Comparison of ENCODE assay signal across 2 cellular contexts in the genomic region with DNA sequence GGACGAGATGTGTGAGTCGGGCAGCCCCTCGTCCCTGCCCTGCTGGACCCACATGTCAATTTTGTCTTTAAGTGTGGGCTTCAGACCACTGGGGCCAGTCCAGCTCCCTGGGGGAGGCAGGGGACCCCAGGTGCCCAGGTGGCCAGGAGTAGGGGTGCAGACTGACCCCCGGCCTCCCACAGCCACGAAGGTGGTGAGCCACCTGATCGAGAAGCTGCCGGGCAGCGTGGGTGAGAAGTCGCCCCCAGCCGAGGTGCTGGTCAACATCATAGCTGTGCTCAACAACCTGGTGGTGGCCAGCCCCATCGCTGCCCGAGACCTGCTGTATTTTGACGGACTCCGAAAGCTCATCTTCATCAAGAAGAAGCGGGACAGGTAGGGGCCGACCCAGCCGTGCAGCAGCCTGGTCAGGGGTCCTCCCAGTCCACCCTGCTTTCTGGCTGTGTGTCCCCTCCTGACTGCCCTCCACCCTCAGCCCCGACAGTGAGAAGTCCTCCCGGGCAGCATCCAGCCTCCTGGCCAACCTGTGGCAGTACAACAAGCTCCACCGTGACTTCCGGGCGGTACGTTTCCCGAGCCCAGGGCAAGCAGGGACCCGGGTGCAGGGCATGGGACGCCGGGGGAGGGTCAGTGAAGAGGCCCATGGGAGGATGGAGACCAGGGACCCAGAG.
TF ChIP-seq lines count a peak whose summit lies in the region.

No MANE protein-coding gene starts in this region.

TF ChIP-seq in HepG2, 621 proteins besides CTCF, POLR2A, EP300 and RAD21:
- TF ChIP-seq HNRNPK (IDR thresholded peaks at IDR 0.05; ENCODE audit: low read depth, low read length, poor library complexity, severe bottlenecking) (no peak), ZNF780A (CRISPR knock-in tag; IDR thresholded peaks at IDR 0.05) (no peak), ZNF737 (CRISPR knock-in tag; IDR thresholded peaks at IDR 0.05; ENCODE audit: borderline replicate concordance) (no peak), NR2F6 (IDR thresholded peaks at IDR 0.05) (no peak), NR2F6 (CRISPR knock-in tag; IDR thresholded peaks at IDR 0.05) (no peak), GTF2F1 (IDR thresholded peaks at IDR 0.05; ENCODE audit: low read length) (no peak), ATM (IDR thresholded peaks at IDR 0.05; ENCODE audit: borderline replicate concordance) (no peak), GATA4 (IDR thresholded peaks at IDR 0.05; ENCODE audit: borderline replicate concordance, low read depth) (no peak), ATF7-NPFF (CRISPR knock-in tag; IDR thresholded peaks at IDR 0.05; ENCODE audit: low read depth) (no peak), ZFP90 (CRISPR knock-in tag; IDR thresholded peaks at IDR 0.05; ENCODE audit: borderline replicate concordance) (no peak)
- TF ChIP-seq, protein P1, sequence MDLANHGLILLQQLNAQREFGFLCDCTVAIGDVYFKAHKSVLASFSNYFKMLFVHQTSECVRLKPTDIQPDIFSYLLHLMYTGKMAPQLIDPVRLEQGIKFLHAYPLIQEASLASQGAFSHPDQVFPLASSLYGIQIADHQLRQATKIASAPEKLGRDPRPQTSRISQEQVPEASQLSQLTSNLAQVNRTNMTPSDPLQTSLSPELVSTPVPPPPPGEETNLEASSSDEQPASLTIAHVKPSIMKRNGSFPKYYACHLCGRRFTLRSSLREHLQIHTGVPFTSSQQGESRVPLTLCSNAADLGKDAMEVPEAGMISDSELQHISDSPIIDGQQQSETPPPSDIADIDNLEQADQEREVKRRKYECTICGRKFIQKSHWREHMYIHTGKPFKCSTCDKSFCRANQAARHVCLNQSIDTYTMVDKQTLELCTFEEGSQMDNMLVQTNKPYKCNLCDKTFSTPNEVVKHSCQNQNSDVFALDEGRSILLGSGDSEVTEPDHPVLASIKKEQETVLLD (CRISPR knock-in tag; IDR thresholded peaks at IDR 0.05; ENCODE audit: low read depth): no peak
- TF ChIP-seq, protein P2, sequence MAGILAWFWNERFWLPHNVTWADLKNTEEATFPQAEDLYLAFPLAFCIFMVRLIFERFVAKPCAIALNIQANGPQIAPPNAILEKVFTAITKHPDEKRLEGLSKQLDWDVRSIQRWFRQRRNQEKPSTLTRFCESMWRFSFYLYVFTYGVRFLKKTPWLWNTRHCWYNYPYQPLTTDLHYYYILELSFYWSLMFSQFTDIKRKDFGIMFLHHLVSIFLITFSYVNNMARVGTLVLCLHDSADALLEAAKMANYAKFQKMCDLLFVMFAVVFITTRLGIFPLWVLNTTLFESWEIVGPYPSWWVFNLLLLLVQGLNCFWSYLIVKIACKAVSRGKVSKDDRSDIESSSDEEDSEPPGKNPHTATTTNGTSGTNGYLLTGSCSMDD (CRISPR knock-in tag; IDR thresholded peaks at IDR 0.05): no peak
- TF ChIP-seq, protein P3, sequence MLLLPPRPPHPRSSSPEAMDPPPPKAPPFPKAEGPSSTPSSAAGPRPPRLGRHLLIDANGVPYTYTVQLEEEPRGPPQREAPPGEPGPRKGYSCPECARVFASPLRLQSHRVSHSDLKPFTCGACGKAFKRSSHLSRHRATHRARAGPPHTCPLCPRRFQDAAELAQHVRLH (CRISPR knock-in tag; IDR thresholded peaks at IDR 0.05; ENCODE audit: borderline replicate concordance, low read depth): no peak
- TF ChIP-seq, protein P4, sequence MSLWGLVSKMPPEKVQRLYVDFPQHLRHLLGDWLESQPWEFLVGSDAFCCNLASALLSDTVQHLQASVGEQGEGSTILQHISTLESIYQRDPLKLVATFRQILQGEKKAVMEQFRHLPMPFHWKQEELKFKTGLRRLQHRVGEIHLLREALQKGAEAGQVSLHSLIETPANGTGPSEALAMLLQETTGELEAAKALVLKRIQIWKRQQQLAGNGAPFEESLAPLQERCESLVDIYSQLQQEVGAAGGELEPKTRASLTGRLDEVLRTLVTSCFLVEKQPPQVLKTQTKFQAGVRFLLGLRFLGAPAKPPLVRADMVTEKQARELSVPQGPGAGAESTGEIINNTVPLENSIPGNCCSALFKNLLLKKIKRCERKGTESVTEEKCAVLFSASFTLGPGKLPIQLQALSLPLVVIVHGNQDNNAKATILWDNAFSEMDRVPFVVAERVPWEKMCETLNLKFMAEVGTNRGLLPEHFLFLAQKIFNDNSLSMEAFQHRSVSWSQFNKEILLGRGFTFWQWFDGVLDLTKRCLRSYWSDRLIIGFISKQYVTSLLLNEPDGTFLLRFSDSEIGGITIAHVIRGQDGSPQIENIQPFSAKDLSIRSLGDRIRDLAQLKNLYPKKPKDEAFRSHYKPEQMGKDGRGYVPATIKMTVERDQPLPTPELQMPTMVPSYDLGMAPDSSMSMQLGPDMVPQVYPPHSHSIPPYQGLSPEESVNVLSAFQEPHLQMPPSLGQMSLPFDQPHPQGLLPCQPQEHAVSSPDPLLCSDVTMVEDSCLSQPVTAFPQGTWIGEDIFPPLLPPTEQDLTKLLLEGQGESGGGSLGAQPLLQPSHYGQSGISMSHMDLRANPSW (CRISPR knock-in tag; IDR thresholded peaks at IDR 0.05; ENCODE audit: borderline replicate concordance): no peak
TF ChIP-seq in HepG2: peak in this region for 0.

TF ChIP-seq in SK-N-SH treated with all-trans-retinoic acid at 6 μM for 48 hours, 23 proteins besides CTCF, POLR2A, EP300 and RAD21:
- no peak for TF ChIP-seq TCF4 (CRISPR knock-in tag; IDR thresholded peaks at IDR 0.05; ENCODE audit: borderline replicate concordance)
- TF ChIP-seq ZNF8 (CRISPR knock-in tag; IDR thresholded peaks at IDR 0.05): no peak
- TF ChIP-seq ESRRG (CRISPR knock-in tag; IDR thresholded peaks at IDR 0.05): no peak
- TF ChIP-seq, protein P5, sequence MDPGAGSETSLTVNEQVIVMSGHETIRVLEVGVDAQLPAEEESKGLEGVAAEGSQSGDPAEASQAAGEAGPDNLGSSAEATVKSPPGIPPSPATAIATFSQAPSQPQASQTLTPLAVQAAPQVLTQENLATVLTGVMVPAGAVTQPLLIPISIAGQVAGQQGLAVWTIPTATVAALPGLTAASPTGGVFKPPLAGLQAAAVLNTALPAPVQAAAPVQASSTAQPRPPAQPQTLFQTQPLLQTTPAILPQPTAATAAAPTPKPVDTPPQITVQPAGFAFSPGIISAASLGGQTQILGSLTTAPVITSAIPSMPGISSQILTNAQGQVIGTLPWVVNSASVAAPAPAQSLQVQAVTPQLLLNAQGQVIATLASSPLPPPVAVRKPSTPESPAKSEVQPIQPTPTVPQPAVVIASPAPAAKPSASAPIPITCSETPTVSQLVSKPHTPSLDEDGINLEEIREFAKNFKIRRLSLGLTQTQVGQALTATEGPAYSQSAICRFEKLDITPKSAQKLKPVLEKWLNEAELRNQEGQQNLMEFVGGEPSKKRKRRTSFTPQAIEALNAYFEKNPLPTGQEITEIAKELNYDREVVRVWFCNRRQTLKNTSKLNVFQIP (CRISPR knock-in tag; IDR thresholded peaks at IDR 0.05; ENCODE audit: borderline replicate concordance, low read depth): no peak
- TF ChIP-seq ZFP30 (CRISPR knock-in tag; IDR thresholded peaks at IDR 0.05): no peak
- TF ChIP-seq, protein P6, sequence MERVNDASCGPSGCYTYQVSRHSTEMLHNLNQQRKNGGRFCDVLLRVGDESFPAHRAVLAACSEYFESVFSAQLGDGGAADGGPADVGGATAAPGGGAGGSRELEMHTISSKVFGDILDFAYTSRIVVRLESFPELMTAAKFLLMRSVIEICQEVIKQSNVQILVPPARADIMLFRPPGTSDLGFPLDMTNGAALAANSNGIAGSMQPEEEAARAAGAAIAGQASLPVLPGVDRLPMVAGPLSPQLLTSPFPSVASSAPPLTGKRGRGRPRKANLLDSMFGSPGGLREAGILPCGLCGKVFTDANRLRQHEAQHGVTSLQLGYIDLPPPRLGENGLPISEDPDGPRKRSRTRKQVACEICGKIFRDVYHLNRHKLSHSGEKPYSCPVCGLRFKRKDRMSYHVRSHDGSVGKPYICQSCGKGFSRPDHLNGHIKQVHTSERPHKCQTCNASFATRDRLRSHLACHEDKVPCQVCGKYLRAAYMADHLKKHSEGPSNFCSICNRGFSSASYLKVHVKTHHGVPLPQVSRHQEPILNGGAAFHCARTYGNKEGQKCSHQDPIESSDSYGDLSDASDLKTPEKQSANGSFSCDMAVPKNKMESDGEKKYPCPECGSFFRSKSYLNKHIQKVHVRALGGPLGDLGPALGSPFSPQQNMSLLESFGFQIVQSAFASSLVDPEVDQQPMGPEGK (CRISPR knock-in tag; IDR thresholded peaks at IDR 0.05; ENCODE audit: borderline replicate concordance): no peak
- TF ChIP-seq, protein P7, sequence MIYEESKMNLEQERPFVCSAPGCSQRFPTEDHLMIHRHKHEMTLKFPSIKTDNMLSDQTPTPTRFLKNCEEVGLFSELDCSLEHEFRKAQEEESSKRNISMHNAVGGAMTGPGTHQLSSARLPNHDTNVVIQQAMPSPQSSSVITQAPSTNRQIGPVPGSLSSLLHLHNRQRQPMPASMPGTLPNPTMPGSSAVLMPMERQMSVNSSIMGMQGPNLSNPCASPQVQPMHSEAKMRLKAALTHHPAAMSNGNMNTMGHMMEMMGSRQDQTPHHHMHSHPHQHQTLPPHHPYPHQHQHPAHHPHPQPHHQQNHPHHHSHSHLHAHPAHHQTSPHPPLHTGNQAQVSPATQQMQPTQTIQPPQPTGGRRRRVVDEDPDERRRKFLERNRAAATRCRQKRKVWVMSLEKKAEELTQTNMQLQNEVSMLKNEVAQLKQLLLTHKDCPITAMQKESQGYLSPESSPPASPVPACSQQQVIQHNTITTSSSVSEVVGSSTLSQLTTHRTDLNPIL (CRISPR knock-in tag; IDR thresholded peaks at IDR 0.05; ENCODE audit: low read depth): no peak
- TF ChIP-seq ZC3H10 (CRISPR knock-in tag; IDR thresholded peaks at IDR 0.05): no peak
- TF ChIP-seq ZNF565 (CRISPR knock-in tag; conservative IDR thresholded peaks at IDR 0.05; ENCODE audit: low read depth): no peak
- no peak for TF ChIP-seq GLIS3 (CRISPR knock-in tag; IDR thresholded peaks at IDR 0.05)
- no peak for TF ChIP-seq ZFP3 (CRISPR knock-in tag; IDR thresholded peaks at IDR 0.05)
- TF ChIP-seq ARNTL (CRISPR knock-in tag; IDR thresholded peaks at IDR 0.05; ENCODE audit: borderline replicate concordance, low read depth): no peak
- TF ChIP-seq ISL1 (CRISPR knock-in tag; IDR thresholded peaks at IDR 0.05): no peak
- TF ChIP-seq, protein P8, sequence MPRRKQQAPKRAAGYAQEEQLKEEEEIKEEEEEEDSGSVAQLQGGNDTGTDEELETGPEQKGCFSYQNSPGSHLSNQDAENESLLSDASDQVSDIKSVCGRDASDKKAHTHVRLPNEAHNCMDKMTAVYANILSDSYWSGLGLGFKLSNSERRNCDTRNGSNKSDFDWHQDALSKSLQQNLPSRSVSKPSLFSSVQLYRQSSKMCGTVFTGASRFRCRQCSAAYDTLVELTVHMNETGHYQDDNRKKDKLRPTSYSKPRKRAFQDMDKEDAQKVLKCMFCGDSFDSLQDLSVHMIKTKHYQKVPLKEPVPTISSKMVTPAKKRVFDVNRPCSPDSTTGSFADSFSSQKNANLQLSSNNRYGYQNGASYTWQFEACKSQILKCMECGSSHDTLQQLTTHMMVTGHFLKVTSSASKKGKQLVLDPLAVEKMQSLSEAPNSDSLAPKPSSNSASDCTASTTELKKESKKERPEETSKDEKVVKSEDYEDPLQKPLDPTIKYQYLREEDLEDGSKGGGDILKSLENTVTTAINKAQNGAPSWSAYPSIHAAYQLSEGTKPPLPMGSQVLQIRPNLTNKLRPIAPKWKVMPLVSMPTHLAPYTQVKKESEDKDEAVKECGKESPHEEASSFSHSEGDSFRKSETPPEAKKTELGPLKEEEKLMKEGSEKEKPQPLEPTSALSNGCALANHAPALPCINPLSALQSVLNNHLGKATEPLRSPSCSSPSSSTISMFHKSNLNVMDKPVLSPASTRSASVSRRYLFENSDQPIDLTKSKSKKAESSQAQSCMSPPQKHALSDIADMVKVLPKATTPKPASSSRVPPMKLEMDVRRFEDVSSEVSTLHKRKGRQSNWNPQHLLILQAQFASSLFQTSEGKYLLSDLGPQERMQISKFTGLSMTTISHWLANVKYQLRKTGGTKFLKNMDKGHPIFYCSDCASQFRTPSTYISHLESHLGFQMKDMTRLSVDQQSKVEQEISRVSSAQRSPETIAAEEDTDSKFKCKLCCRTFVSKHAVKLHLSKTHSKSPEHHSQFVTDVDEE (CRISPR knock-in tag; IDR thresholded peaks at IDR 0.05): no peak
- TF ChIP-seq OSR1 (CRISPR knock-in tag; IDR thresholded peaks at IDR 0.05): no peak
- no peak for TF ChIP-seq RARB (CRISPR knock-in tag; IDR thresholded peaks at IDR 0.05)
- no peak for TF ChIP-seq PPARA (CRISPR knock-in tag; IDR thresholded peaks at IDR 0.05; ENCODE audit: borderline replicate concordance)
- no peak for TF ChIP-seq TOX (CRISPR knock-in tag; IDR thresholded peaks at IDR 0.05; ENCODE audit: borderline replicate concordance)
- TF ChIP-seq, protein P9, sequence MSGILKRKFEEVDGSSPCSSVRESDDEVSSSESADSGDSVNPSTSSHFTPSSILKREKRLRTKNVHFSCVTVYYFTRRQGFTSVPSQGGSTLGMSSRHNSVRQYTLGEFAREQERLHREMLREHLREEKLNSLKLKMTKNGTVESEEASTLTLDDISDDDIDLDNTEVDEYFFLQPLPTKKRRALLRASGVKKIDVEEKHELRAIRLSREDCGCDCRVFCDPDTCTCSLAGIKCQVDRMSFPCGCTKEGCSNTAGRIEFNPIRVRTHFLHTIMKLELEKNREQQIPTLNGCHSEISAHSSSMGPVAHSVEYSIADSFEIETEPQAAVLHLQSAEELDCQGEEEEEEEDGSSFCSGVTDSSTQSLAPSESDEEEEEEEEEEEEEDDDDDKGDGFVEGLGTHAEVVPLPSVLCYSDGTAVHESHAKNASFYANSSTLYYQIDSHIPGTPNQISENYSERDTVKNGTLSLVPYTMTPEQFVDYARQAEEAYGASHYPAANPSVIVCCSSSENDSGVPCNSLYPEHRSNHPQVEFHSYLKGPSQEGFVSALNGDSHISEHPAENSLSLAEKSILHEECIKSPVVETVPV (CRISPR knock-in tag; IDR thresholded peaks at IDR 0.05): no peak
- TF ChIP-seq BACH2 (CRISPR knock-in tag; IDR thresholded peaks at IDR 0.05; ENCODE audit: borderline replicate concordance): no peak
